Comparison of ENCODE assay signal across 30 cellular contexts in genomic region chr20:25127761-25128537, GRCh38. TPM values are rescaled to one million over a fixed set of nuclear protein-coding genes. Genes with fewer than 3 reads are reported as not detected.
"Had no signal": no experiment of that assay in that cellular context is flagged by ENCODE, and none has a peak within 500 bp of the region (broad histone marks: within the 10 kb centered on the region; RNA-seq: fewer than 3 reads in every experiment).

No MANE protein-coding gene starts in this region.

- H3K9me3 ChIP-seq: ovary, psoas muscle, thoracic aorta, thyroid gland, upper lobe of left lung, vagina had no signal

- H3K27me3 ChIP-seq: neural progenitor cell, ovary, spleen, thyroid gland, tibial nerve, upper lobe of left lung, vagina had no signal

- H3K4me1 ChIP-seq: neural progenitor cell, parathyroid adenoma, psoas muscle, spleen, stomach, thyroid gland, tibial nerve, upper lobe of left lung, vagina had no signal

- DNase-seq: natural killer cell; occipital lobe; ovary; psoas muscle; right cardiac atrium; spleen; stimulated activated CD4-positive, alpha-beta T cell treated with anti-CD3 and anti-CD28 coated beads, Interleukin-12 subunit alpha, Interleukin-12 subunit beta, amount 100 ng/mL, for 4 hours; stimulated activated CD4-positive, alpha-beta T cell treated with anti-CD3 and anti-CD28 coated beads, Interleukin-1b, Interleukin-23, amount 100 ng/mL, for 48 hours; stimulated activated CD4-positive, alpha-beta T cell treated with anti-CD3 and anti-CD28 coated beads, Interleukin-4, amount 100 ng/mL, for 1 hour; stimulated activated naive B cell treated with anti-CD40 and anti-IgM and Interleukin-4, amounts not matched to agents 10 μg/mL and 1 μg/mL and 100 μg/mL, for 72 hours; stimulated activated naive CD4-positive, alpha-beta T cell treated with Interleukin-2 at 50 U/mL for 16 hours; stomach; thyroid gland; trophoblast cell; upper lobe of left lung had no signal

- H3K27ac ChIP-seq: neural progenitor cell, ovary, parathyroid adenoma, psoas muscle, skin epidermis, spleen, stomach, thoracic aorta, thyroid gland, tibial nerve, upper lobe of left lung, vagina had no signal

- H3K4me3 ChIP-seq: neural progenitor cell, ovary, psoas muscle, skin epidermis, smooth muscle cell, spleen, stomach, thoracic aorta, thyroid gland, tibial nerve, upper lobe of left lung, vagina had no signal

- H3K36me3 ChIP-seq: neural progenitor cell, ovary, spleen, stomach, thoracic aorta, thyroid gland, tibial nerve, upper lobe of left lung, vagina had no signal

- ATAC-seq: natural killer cell; psoas muscle; right cardiac atrium; sciatic nerve; stimulated activated effector memory CD8-positive, alpha-beta T cell treated with anti-CD3 and anti-CD28 coated beads, Interleukin-12 subunit alpha, Interleukin-12 subunit beta, amount 100 ng/mL, for 72 hours; stimulated activated naive B cell treated with anti-CD40 and anti-IgM and Interleukin-4, amounts not matched to agents 10 μg/mL and 1 μg/mL and 100 μg/mL, for 72 hours had no signal

RNA-seq across cellular contexts. Expression of gene VSX1, which starts 46.0 kb away (rescaled TPM):
- total RNA-seq: natural killer cell, occipital lobe, osteoblast, progenitor cell of endocrine pancreas, renal cortical epithelial cell, sciatic nerve, smooth muscle cell, spleen, stomach, subcutaneous adipose tissue, thoracic aorta, thyroid gland, tibial nerve, upper lobe of left lung, ureter, vagina had no signal
- polyA plus RNA-seq: neural cell, smooth muscle cell, spleen had no signal
